In genomic region chr5:93079046-93079445, GRCh38 we compare ENCODE assay signal across 16 cellular contexts.
A peak's percentile ranks its signal among the peaks of the same experiment; 100 is the strongest.
DNase-seq lines count a peak whose midpoint lies in the region; ATAC-seq, FAIRE-seq and TF ChIP-seq lines count a peak whose summit lies in the region.
"Had no signal": no experiment of that assay in that cellular context is flagged by ENCODE, and none has a peak within 500 bp of the region (broad histone marks: within the 10 kb centered on the region; RNA-seq: fewer than 3 reads in every experiment).

No MANE protein-coding gene starts in this region.

- H3K4me3 ChIP-seq in HepG2 (replicated peaks in 1 of 3; ENCODE audit: insufficient read depth in 1 of 3, low read depth in 2 of 3, low read length in 3 of 3): peak overlapping the region in 2 of 3 experiments; percentile 13; a peak in 1 of 6 replicates
- H3K4me3 ChIP-seq in thoracic aorta: peak overlapping the region; percentile 60
- H3K4me3 ChIP-seq: K562 had no signal

- DNase-seq in SHP77 (lab: John Stamatoyannopoulos, UW) (peak; percentile 20 to 34), SHP77 treated with DMSO at 0.1 percent for 48 hours (lab: John Stamatoyannopoulos, UW) (no peak), astrocyte of the hippocampus (ENCODE audit: low read depth, low spot score) (peak; percentile 35), HepG2 (ENCODE audit: low spot score) (peak; percentile 64), thoracic aorta (ENCODE audit: low spot score) (no peak), CD1c-positive myeloid dendritic cell (ENCODE audit: extremely low spot score) (no peak)
- DNase-seq: NCI-H1092; NCI-H2107; NCI-H526 treated with DMSO at 0.1 percent for 48 hours; stimulated activated naive CD4-positive, alpha-beta T cell; upper lobe of left lung had no signal

- H3K9me3 ChIP-seq in HepG2 (ENCODE audit: low read length): no peaks in the 10 kb centered on the region
- H3K9me3 ChIP-seq in thoracic aorta: no peaks in the 10 kb centered on the region
- H3K9me3 ChIP-seq: adrenal gland, upper lobe of left lung had no signal

- in situ Hi-C loops in HepG2 (cut with HindIII; ENCODE audit: extremely low pct_ligation_motif_present, low pct_unique_long_range_greater_than_20kb): no loop called here

- no peaks in the 10 kb centered on the region for H4K20me1 ChIP-seq in HepG2 (ENCODE audit: insufficient read depth, low read length)

- no peak for TF ChIP-seq POLR2A in HepG2 (IDR thresholded peaks at IDR 0.05; ENCODE audit: insufficient read depth in 1 of 2, low read depth in 2 of 2, low read length in 2 of 2)

- CTCF ChIA-PET in HepG2 (lab: Yijun Ruan, JAX; ENCODE audit: low intra/inter-chr PET ratio, low total read pairs): no interaction called here

- no peak for TF ChIP-seq RAD21 in HepG2 (CRISPR knock-in tag; IDR thresholded peaks at IDR 0.05)

- H3K4me1 ChIP-seq in HepG2 (ENCODE audit: insufficient read depth, low read length) (peaks cover 37% of the 10 kb centered on the region), thoracic aorta (ENCODE audit: control insufficient read depth in 1 of 2, low read depth in 2 of 2) (peaks cover 6 to 7% of the 10 kb centered on the region in 2 donors)

- no peak for FAIRE-seq in HepG2 (lab: Jason Lieb, UNC)
- FAIRE-seq: K562 had no signal

- H3K27me3 ChIP-seq in HepG2 (ENCODE audit: control insufficient read depth in 1 of 2, insufficient read depth in 2 of 2, low read length in 2 of 2) (no peaks in the 10 kb centered on the region), thoracic aorta (replicated peaks; ENCODE audit: insufficient read depth) (no peaks in the 10 kb centered on the region)
- H3K27me3 ChIP-seq: adrenal gland, upper lobe of left lung had no signal

- no peaks in the 10 kb centered on the region for H3K79me2 ChIP-seq in HepG2 (ENCODE audit: insufficient read depth, low read length)

- H3K36me3 ChIP-seq in HepG2 (replicated peaks in 1 of 2; ENCODE audit: control insufficient read depth in 1 of 2, insufficient read depth in 2 of 2, low read length in 2 of 2) (no peaks in the 10 kb centered on the region), thoracic aorta (no peaks in the 10 kb centered on the region)
- H3K36me3 ChIP-seq: adrenal gland, upper lobe of left lung had no signal

- H3K9ac ChIP-seq in HepG2 (ENCODE audit: insufficient read depth, low read depth, low read length): peak overlapping the region; percentile 34; the same call in 1 of the 2 replicates

- intact Hi-C loops in HepG2 (cut with micrococcal nuclease; ENCODE audit: unreplicated experiment): loop anchor here (1.0 to 10.0 kb wide), 3 partner anchors 168 to 826 kb away; no protein-coding TSS in a partner anchor

- H2AFZ ChIP-seq in HepG2 (ENCODE audit: low read length): no peak overlapping the region

- H3K27ac ChIP-seq in HepG2 (ENCODE audit: extremely low read length, insufficient read depth, low read length) (peak overlapping the region; percentile 76), thoracic aorta (no peak overlapping the region)
- H3K27ac ChIP-seq: HL-60 had no signal

- 4% methylated on average over 2 of the region's 2 CpGs for WGBS in HepG2 (ENCODE audit: low lambda C conversion rate)

- TF ChIP-seq CTCF in HepG2 (CRISPR knock-in tag; IDR thresholded peaks at IDR 0.05) (no peak), thoracic aorta (IDR thresholded peaks at IDR 0.05) (no peak)

- BruUV-seq in HepG2 (replicated peaks; lab: Mats Ljungman, UMichigan): no TSS peak

- peak overlapping the region; percentile 68 for H3K4me2 ChIP-seq in HepG2 (ENCODE audit: low read depth, low read length)

- ATAC-seq in HepG2 (peak; percentile 81), thoracic aorta (ENCODE audit: insufficient number of reproducible peaks, low FRiP score, low read depth) (no peak), HG03175 (IDR thresholded peaks at IDR 0.05; ENCODE audit: unreplicated experiment) (no peak), GM18867 (IDR thresholded peaks at IDR 0.05; ENCODE audit: unreplicated experiment) (no peak)
- ATAC-seq: K562 had no signal

- TF ChIP-seq EP300 in HepG2 (IDR thresholded peaks at IDR 0.05; ENCODE audit: low read depth in 2 of 2, low read length in 2 of 2) (no peak), HepG2 (CRISPR knock-in tag; IDR thresholded peaks at IDR 0.05; ENCODE audit: borderline replicate concordance) (no peak)

- POLR2A ChIA-PET in HepG2 (lab: Yijun Ruan, JAX): no interaction called here

TF ChIP-seq in HepG2, 621 proteins besides CTCF, POLR2A, EP300 and RAD21 (continues in another document):
- TF ChIP-seq ARNTL (CRISPR knock-in tag; IDR thresholded peaks at IDR 0.05) (0 out of 2 replicates have a peak, but pooled peaks have one; percentile 7), PATZ1 (CRISPR knock-in tag; IDR thresholded peaks at IDR 0.05) (peak; percentile 1; the same call in 1 of the 2 replicates), SOX13 (IDR thresholded peaks at IDR 0.05) (no peak), SOX13 (CRISPR knock-in tag; conservative IDR thresholded peaks at IDR 0.05 in 1 of 2, IDR thresholded peaks at IDR 0.05 in 1 of 2) (peak in 1 of 2 experiments; percentile 14; a peak in 1 of 4 replicates), TCF7 (IDR thresholded peaks at IDR 0.05; ENCODE audit: low read depth) (peak; percentile 35; the same call in 1 of the 2 replicates), ZSCAN31 (CRISPR knock-in tag; IDR thresholded peaks at IDR 0.05; ENCODE audit: low read depth) (no peak), ZBED4 (CRISPR knock-in tag; IDR thresholded peaks at IDR 0.05; ENCODE audit: borderline replicate concordance) (0 out of 2 replicates have a peak, but pooled peaks have one; percentile 26), POLR2AphosphoS2 (IDR thresholded peaks at IDR 0.05; ENCODE audit: low read depth, low read length) (no peak), ERF (CRISPR knock-in tag; IDR thresholded peaks at IDR 0.05) (no peak), NCOA2 (CRISPR knock-in tag; IDR thresholded peaks at IDR 0.05) (no peak), ARID3A (IDR thresholded peaks at IDR 0.05; ENCODE audit: low read depth, low read length) (peak; percentile 42; the same call in 1 of the 2 replicates), ZNF878 (CRISPR knock-in tag; IDR thresholded peaks at IDR 0.05) (no peak), ZNF572 (CRISPR knock-in tag; IDR thresholded peaks at IDR 0.05) (no peak)

Comparison
In these comparisons a context has a peak if more than half of its experiments do, and no peak if none do; other contexts are left out.
1. DNase-seq: peak in SHP77 (2 of 2), astrocyte of the hippocampus (single experiment) and HepG2 (single experiment); none in SHP77 treated with DMSO at 0.1 percent for 48 hours (single experiment), thoracic aorta (single experiment) and CD1c-positive myeloid dendritic cell (single experiment).